In the genomic region with DNA sequence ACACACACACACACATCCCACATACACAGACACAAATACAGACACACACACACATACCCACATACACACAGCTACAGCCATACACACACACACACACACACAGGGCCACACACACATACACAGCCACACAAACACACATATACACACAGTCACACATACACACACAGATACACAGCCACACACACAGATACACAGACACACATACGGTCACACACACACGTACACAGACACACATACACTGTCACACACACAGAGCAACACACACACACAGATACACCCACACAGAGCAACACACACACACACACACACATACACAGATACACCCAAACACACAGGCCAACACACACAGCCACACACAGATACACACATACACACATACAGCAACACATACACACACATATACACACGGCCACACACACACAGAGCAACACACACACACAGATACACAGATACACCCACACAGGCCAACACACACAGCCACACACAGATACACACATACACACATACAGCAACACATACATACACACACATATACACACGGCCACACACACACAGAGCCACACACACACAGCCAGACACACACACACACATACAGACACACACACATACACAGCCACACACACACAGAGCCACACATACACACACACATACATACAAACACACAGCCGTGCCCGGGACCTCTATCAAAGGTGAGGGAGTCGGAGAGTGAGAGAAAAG, we compare ENCODE assay signal across 2 cellular contexts.
TF ChIP-seq lines count a peak whose summit lies in the region.

No MANE protein-coding gene starts in this region.

TF ChIP-seq in HCT116, 20 proteins besides CTCF, POLR2A, EP300 and RAD21:
- no peak for TF ChIP-seq ELF1 (IDR thresholded peaks at IDR 0.05; ENCODE audit: borderline replicate concordance, low read depth)
- no peak for TF ChIP-seq SP1 (IDR thresholded peaks at IDR 0.05; ENCODE audit: low read depth)
- no peak for TF ChIP-seq CBX3 (IDR thresholded peaks at IDR 0.05; ENCODE audit: low read depth)
- no peak for TF ChIP-seq TCF7L2 (IDR thresholded peaks at IDR 0.05; ENCODE audit: borderline replicate concordance, extremely low read depth, insufficient read depth, insufficient read length)
- no peak for TF ChIP-seq FOSL1 (IDR thresholded peaks at IDR 0.05; ENCODE audit: low read depth)
- no peak for TF ChIP-seq EZH2 (IDR thresholded peaks at IDR 0.05)
- TF ChIP-seq, protein P1, sequence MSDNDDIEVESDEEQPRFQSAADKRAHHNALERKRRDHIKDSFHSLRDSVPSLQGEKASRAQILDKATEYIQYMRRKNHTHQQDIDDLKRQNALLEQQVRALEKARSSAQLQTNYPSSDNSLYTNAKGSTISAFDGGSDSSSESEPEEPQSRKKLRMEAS (IDR thresholded peaks at IDR 0.05): no peak
- no peak for TF ChIP-seq ZNF274 (IDR thresholded peaks at IDR 0.05; ENCODE audit: low read depth, low read length)
- TF ChIP-seq POLR2AphosphoS5 (IDR thresholded peaks at IDR 0.05; ENCODE audit: low read depth, low read length): no peak
- TF ChIP-seq CEBPB (IDR thresholded peaks at IDR 0.05; ENCODE audit: low read depth): no peak
- no peak for TF ChIP-seq JUND (IDR thresholded peaks at IDR 0.05)

TF ChIP-seq in H1, 55 proteins besides CTCF, POLR2A, EP300 and RAD21:
- no peak for TF ChIP-seq KDM4A (IDR thresholded peaks at IDR 0.05; ENCODE audit: low read depth, low read length, severe bottlenecking)
- TF ChIP-seq FOSL1 (IDR thresholded peaks at IDR 0.05; ENCODE audit: insufficient read depth, low read depth, low read length): no peak
- no peak for TF ChIP-seq MAFK (IDR thresholded peaks at IDR 0.05; ENCODE audit: low read depth, low read length)
- TF ChIP-seq GABPA (IDR thresholded peaks at IDR 0.05; ENCODE audit: borderline replicate concordance, insufficient read depth, low read length): no peak
- TF ChIP-seq, protein P2, sequence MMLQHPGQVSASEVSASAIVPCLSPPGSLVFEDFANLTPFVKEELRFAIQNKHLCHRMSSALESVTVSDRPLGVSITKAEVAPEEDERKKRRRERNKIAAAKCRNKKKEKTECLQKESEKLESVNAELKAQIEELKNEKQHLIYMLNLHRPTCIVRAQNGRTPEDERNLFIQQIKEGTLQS (IDR thresholded peaks at IDR 0.05; ENCODE audit: insufficient read depth, low read depth, low read length): no peak
- no peak for TF ChIP-seq ASH2L (IDR thresholded peaks at IDR 0.05; ENCODE audit: low read length)
- TF ChIP-seq EZH2 (IDR thresholded peaks at IDR 0.05; ENCODE audit: low read depth, low read length, severe bottlenecking): no peak
- TF ChIP-seq, protein P3, sequence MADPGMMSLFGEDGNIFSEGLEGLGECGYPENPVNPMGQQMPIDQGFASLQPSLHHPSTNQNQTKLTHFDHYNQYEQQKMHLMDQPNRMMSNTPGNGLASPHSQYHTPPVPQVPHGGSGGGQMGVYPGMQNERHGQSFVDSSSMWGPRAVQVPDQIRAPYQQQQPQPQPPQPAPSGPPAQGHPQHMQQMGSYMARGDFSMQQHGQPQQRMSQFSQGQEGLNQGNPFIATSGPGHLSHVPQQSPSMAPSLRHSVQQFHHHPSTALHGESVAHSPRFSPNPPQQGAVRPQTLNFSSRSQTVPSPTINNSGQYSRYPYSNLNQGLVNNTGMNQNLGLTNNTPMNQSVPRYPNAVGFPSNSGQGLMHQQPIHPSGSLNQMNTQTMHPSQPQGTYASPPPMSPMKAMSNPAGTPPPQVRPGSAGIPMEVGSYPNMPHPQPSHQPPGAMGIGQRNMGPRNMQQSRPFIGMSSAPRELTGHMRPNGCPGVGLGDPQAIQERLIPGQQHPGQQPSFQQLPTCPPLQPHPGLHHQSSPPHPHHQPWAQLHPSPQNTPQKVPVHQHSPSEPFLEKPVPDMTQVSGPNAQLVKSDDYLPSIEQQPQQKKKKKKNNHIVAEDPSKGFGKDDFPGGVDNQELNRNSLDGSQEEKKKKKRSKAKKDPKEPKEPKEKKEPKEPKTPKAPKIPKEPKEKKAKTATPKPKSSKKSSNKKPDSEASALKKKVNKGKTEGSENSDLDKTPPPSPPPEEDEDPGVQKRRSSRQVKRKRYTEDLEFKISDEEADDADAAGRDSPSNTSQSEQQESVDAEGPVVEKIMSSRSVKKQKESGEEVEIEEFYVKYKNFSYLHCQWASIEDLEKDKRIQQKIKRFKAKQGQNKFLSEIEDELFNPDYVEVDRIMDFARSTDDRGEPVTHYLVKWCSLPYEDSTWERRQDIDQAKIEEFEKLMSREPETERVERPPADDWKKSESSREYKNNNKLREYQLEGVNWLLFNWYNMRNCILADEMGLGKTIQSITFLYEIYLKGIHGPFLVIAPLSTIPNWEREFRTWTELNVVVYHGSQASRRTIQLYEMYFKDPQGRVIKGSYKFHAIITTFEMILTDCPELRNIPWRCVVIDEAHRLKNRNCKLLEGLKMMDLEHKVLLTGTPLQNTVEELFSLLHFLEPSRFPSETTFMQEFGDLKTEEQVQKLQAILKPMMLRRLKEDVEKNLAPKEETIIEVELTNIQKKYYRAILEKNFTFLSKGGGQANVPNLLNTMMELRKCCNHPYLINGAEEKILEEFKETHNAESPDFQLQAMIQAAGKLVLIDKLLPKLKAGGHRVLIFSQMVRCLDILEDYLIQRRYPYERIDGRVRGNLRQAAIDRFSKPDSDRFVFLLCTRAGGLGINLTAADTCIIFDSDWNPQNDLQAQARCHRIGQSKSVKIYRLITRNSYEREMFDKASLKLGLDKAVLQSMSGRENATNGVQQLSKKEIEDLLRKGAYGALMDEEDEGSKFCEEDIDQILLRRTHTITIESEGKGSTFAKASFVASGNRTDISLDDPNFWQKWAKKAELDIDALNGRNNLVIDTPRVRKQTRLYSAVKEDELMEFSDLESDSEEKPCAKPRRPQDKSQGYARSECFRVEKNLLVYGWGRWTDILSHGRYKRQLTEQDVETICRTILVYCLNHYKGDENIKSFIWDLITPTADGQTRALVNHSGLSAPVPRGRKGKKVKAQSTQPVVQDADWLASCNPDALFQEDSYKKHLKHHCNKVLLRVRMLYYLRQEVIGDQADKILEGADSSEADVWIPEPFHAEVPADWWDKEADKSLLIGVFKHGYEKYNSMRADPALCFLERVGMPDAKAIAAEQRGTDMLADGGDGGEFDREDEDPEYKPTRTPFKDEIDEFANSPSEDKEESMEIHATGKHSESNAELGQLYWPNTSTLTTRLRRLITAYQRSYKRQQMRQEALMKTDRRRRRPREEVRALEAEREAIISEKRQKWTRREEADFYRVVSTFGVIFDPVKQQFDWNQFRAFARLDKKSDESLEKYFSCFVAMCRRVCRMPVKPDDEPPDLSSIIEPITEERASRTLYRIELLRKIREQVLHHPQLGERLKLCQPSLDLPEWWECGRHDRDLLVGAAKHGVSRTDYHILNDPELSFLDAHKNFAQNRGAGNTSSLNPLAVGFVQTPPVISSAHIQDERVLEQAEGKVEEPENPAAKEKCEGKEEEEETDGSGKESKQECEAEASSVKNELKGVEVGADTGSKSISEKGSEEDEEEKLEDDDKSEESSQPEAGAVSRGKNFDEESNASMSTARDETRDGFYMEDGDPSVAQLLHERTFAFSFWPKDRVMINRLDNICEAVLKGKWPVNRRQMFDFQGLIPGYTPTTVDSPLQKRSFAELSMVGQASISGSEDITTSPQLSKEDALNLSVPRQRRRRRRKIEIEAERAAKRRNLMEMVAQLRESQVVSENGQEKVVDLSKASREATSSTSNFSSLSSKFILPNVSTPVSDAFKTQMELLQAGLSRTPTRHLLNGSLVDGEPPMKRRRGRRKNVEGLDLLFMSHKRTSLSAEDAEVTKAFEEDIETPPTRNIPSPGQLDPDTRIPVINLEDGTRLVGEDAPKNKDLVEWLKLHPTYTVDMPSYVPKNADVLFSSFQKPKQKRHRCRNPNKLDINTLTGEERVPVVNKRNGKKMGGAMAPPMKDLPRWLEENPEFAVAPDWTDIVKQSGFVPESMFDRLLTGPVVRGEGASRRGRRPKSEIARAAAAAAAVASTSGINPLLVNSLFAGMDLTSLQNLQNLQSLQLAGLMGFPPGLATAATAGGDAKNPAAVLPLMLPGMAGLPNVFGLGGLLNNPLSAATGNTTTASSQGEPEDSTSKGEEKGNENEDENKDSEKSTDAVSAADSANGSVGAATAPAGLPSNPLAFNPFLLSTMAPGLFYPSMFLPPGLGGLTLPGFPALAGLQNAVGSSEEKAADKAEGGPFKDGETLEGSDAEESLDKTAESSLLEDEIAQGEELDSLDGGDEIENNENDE (IDR thresholded peaks at IDR 0.05; ENCODE audit: insufficient replicate concordance, low read length): no peak
- no peak for TF ChIP-seq TAF1 (IDR thresholded peaks at IDR 0.05; ENCODE audit: low read depth, low read length)
- no peak for TF ChIP-seq SP2 (IDR thresholded peaks at IDR 0.05; ENCODE audit: low read length)
- TF ChIP-seq RNF2 (IDR thresholded peaks at IDR 0.05; ENCODE audit: borderline replicate concordance, low read depth, low read length, missing control alignments, poor library complexity, severe bottlenecking): no peak
- no peak for TF ChIP-seq SP4 (IDR thresholded peaks at IDR 0.05; ENCODE audit: low read length)
- no peak for TF ChIP-seq CBX5 (IDR thresholded peaks at IDR 0.05; ENCODE audit: low read depth, low read length)
- TF ChIP-seq POLR2AphosphoS5 (IDR thresholded peaks at IDR 0.05; ENCODE audit: low read depth, low read length): no peak
- no peak for TF ChIP-seq RBBP5 (IDR thresholded peaks at IDR 0.05; ENCODE audit: borderline replicate concordance, low read depth, low read length)
